8 cellular contexts compared by ENCODE assay signal in genomic region chr18:658947-659533, GRCh38. TPM values are rescaled to one million over a fixed set of nuclear protein-coding genes. Genes with fewer than 3 reads are reported as not detected.
DNase-seq lines count a peak whose midpoint lies in the region; ATAC-seq, FAIRE-seq and TF ChIP-seq lines count a peak whose summit lies in the region.

No MANE protein-coding gene starts in this region.

- peak overlapping the region; percentile 94 for H3K27ac Mint-ChIP-seq in activated T-helper 2 cell treated with anti-CD3 and anti-CD28 coated beads, Interferon-gamma antibody, Interleukin-2, Interleukin-4, amounts not matched to agents 10 μg/mL and 5 μg/mL and 100 μg/mL, durations not matched to agents 14 hours and 24 hours and 36 hours

- peak; percentile 5 for FAIRE-seq in urothelium cell line (lab: Jason Lieb, UNC)

- H3K4me1 Mint-ChIP-seq in activated T-helper 2 cell treated with anti-CD3 and anti-CD28 coated beads, Interferon-gamma antibody, Interleukin-2, Interleukin-4, amounts not matched to agents 10 μg/mL and 5 μg/mL and 100 μg/mL, durations not matched to agents 14 hours and 24 hours and 36 hours (ENCODE audit: low read depth): peaks cover 36% of the 10 kb centered on the region

- peaks cover 8% of the 10 kb centered on the region for H3K9me3 Mint-ChIP-seq in activated T-helper 2 cell treated with anti-CD3 and anti-CD28 coated beads, Interferon-gamma antibody, Interleukin-2, Interleukin-4, amounts not matched to agents 10 μg/mL and 5 μg/mL and 100 μg/mL, durations not matched to agents 14 hours and 24 hours and 36 hours

- no peak for TF ChIP-seq CTCF in left ventricle myocardium inferior (IDR thresholded peaks at IDR 0.05; ENCODE audit: borderline replicate concordance)
- no peak for TF ChIP-seq CTCF in kidney epithelial cell (IDR thresholded peaks at IDR 0.05; ENCODE audit: insufficient read depth, low read length, poor library complexity, severe bottlenecking)

- no peaks in the 10 kb centered on the region for H3K27me3 Mint-ChIP-seq in activated T-helper 2 cell treated with anti-CD3 and anti-CD28 coated beads, Interferon-gamma antibody, Interleukin-2, Interleukin-4, amounts not matched to agents 10 μg/mL and 5 μg/mL and 100 μg/mL, durations not matched to agents 14 hours and 24 hours and 36 hours (ENCODE audit: low read depth)

- intact Hi-C loops in left ventricle myocardium inferior (cut with micrococcal nuclease): no loop called here
- intact Hi-C loops in cardiac septum (cut with DNase I): no loop called here
- intact Hi-C loops in activated T-helper 2 cell treated with anti-CD3 and anti-CD28 coated beads, Interferon-gamma antibody, Interleukin-2, Interleukin-4, amounts not matched to agents 10 μg/mL and 5 μg/mL and 100 μg/mL, durations not matched to agents 14 hours and 24 hours and 36 hours (cut with micrococcal nuclease): loop anchor here (1.0 to 2.0 kb wide), 5 partner anchors 9 to 154 kb away; partner anchors contain the start of gene YES1

- ATAC-seq in GM21717 (IDR thresholded peaks at IDR 0.05; ENCODE audit: unreplicated experiment): no peak

- H3K36me3 ChIP-seq in left ventricle myocardium inferior (no peaks in the 10 kb centered on the region), kidney epithelial cell (ENCODE audit: control insufficient read depth, insufficient read depth, low read length) (no peaks in the 10 kb centered on the region)

- peak overlapping the region; percentile 94 for H3K4me3 Mint-ChIP-seq in activated T-helper 2 cell treated with anti-CD3 and anti-CD28 coated beads, Interferon-gamma antibody, Interleukin-2, Interleukin-4, amounts not matched to agents 10 μg/mL and 5 μg/mL and 100 μg/mL, durations not matched to agents 14 hours and 24 hours and 36 hours (ENCODE audit: low read depth)

- peaks cover 20% of the 10 kb centered on the region for H3K4me1 ChIP-seq in left ventricle myocardium inferior

- H3K27ac ChIP-seq in left ventricle myocardium inferior (replicated peaks): no peak overlapping the region

- H3K4me3 ChIP-seq in left ventricle myocardium inferior: peak overlapping the region; percentile 73
- H3K4me3 ChIP-seq in kidney epithelial cell (ENCODE audit: low read depth, low read length): peak overlapping the region; percentile 62

- DNase-seq in left ventricle myocardium inferior (no peak), cardiac septum (ENCODE audit: low spot score) (no peak), kidney epithelial cell (ENCODE audit: low read depth) (no peak), urothelium cell line (ENCODE audit: low spot score) (no peak), pons (ENCODE audit: low spot score) (no peak), DMS79 treated with DMSO at 0.1 percent for 48 hours (lab: John Stamatoyannopoulos, UW) (no peak)
- DNase-seq in activated T-helper 2 cell treated with anti-CD3 and anti-CD28 coated beads, Interferon-gamma antibody, Interleukin-2, Interleukin-4, amounts not matched to agents 10 μg/mL and 5 μg/mL and 100 μg/mL, durations not matched to agents 14 hours and 24 hours and 36 hours (ENCODE audit: low spot score): no peak

- H3K27me3 ChIP-seq in left ventricle myocardium inferior (ENCODE audit: low read depth) (peaks cover 39% of the 10 kb centered on the region), kidney epithelial cell (ENCODE audit: control insufficient read depth, insufficient read depth, low read length) (no peaks in the 10 kb centered on the region)

- H3K36me3 Mint-ChIP-seq in activated T-helper 2 cell treated with anti-CD3 and anti-CD28 coated beads, Interferon-gamma antibody, Interleukin-2, Interleukin-4, amounts not matched to agents 10 μg/mL and 5 μg/mL and 100 μg/mL, durations not matched to agents 14 hours and 24 hours and 36 hours (ENCODE audit: low read depth): peaks cover 55% of the 10 kb centered on the region

- no peaks in the 10 kb centered on the region for H3K9me3 ChIP-seq in left ventricle myocardium inferior (replicated peaks)

RNA-seq across cellular contexts. Expression of gene TYMS, which starts 1.6 kb away (rescaled TPM):
- total RNA-seq in left ventricle myocardium inferior (3.1 TPM), cardiac septum (1.9 TPM), kidney epithelial cell (22.1 and 22.7 TPM in 2 replicates)
- 272 and 273 TPM in 2 replicates for total RNA-seq in activated T-helper 2 cell treated with anti-CD3 and anti-CD28 coated beads, Interferon-gamma antibody, Interleukin-2, Interleukin-4, amounts not matched to agents 10 μg/mL and 5 μg/mL and 100 μg/mL, durations not matched to agents 14 hours and 24 hours and 36 hours

RNA-seq across cellular contexts. Expression of gene ENOSF1, which starts 53.4 kb away (rescaled TPM):
- total RNA-seq in left ventricle myocardium inferior: 24.4 TPM
- 26.8 TPM for total RNA-seq in cardiac septum
- total RNA-seq in activated T-helper 2 cell treated with anti-CD3 and anti-CD28 coated beads, Interferon-gamma antibody, Interleukin-2, Interleukin-4, amounts not matched to agents 10 μg/mL and 5 μg/mL and 100 μg/mL, durations not matched to agents 14 hours and 24 hours and 36 hours: 93.6 and 102 TPM in 2 replicates
- total RNA-seq in kidney epithelial cell: 29.7 and 31.9 TPM in 2 replicates

Comparison
In these comparisons a context has a peak if more than half of its experiments do, and no peak if none do; other contexts are left out.
1. RNA of gene TYMS, which starts 1.6 kb away (total RNA-seq): 272 to 273 TPM in activated T-helper 2 cell treated with anti-CD3 and anti-CD28 coated beads, Interferon-gamma antibody, Interleukin-2, Interleukin-4, amounts not matched to agents 10 μg/mL and 5 μg/mL and 100 μg/mL, durations not matched to agents 14 hours and 24 hours and 36 hours; 22.1 to 22.7 TPM in kidney epithelial cell, 3.1 TPM in left ventricle myocardium inferior (single experiment) and 1.9 TPM in cardiac septum (single experiment); every median in the first group is over 10 times any median in the second.